In the genomic region with DNA sequence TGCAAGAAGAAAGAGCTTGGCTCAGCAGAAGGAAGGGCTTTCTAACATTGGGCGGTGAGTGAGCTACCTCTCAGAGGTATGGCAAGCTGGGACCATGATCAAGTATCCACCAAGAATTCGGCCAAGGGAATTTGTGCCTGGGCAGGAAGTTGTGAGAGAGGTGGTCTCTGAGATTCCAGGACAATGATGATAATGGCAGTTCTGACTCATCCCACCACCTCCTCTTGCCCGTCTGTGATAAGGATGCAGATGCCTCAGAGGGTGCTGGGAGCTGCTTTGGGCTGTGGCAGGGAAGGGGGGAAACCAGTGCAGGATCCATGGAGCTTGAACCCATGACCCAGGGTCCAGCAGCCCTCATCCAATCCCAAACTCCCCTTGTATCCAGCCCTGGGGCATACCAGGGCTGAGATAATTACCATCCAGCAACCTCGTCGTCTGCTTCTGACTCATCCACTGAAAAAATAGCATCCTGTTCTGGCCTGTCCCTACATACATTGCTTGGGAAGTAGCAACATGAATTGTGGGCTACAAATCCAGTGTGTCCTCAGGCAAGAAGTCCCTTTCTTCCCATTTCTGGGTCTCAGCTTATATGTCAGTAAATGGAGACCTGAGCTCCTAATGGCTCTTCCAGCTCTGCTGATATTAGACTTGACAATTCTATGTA, we compare ENCODE assay signal across 14 cellular contexts. TPM values are rescaled to one million over a fixed set of nuclear protein-coding genes. Genes with fewer than 3 reads are reported as not detected.
DNase-seq lines count a peak whose midpoint lies in the region; ATAC-seq, FAIRE-seq and TF ChIP-seq lines count a peak whose summit lies in the region.
"Had no signal": no experiment of that assay in that cellular context is flagged by ENCODE, and none has a peak within 500 bp of the region (broad histone marks: within the 10 kb centered on the region; RNA-seq: fewer than 3 reads in every experiment).

No MANE protein-coding gene starts in this region.

- peak overlapping the region; percentile 53 for H3K27ac ChIP-seq in KMS-11
- peak overlapping the region; percentile 59 for H3K27ac ChIP-seq in astrocyte (ENCODE audit: low read depth, low read length)
- no peak overlapping the region for H3K27ac ChIP-seq in mesendoderm (ENCODE audit: low read depth, low read length)
- H3K27ac ChIP-seq: lower lobe of right lung had no signal

- H3K79me2 ChIP-seq in KMS-11 (ENCODE audit: insufficient read depth, low read depth) (no peaks in the 10 kb centered on the region), astrocyte (ENCODE audit: insufficient read depth, low read length) (no peaks in the 10 kb centered on the region), mesendoderm (ENCODE audit: control insufficient read depth, insufficient read depth, low read length) (no peaks in the 10 kb centered on the region)

- no peaks in the 10 kb centered on the region for H3K36me3 Mint-ChIP-seq in activated CD4-positive, alpha-beta T cell treated with anti-CD3 and anti-CD28 coated beads for 36 hours (ENCODE audit: low read depth)
- H3K36me3 Mint-ChIP-seq in astrocyte (ENCODE audit: low read depth, unreplicated experiment): peaks cover 4% of the 10 kb centered on the region
- H3K36me3 Mint-ChIP-seq: type B pancreatic cell had no signal

- H3K4me3 ChIP-seq in KMS-11 (IDR thresholded peaks at IDR 0.05; ENCODE audit: insufficient read depth, low read depth, low read length) (no peak overlapping the region), astrocyte (ENCODE audit: insufficient read depth, low read depth, low read length) (no peak overlapping the region), mesendoderm (ENCODE audit: low read length) (no peak overlapping the region)
- H3K4me3 ChIP-seq: lower lobe of right lung had no signal

- no peak overlapping the region for H3K4me3 Mint-ChIP-seq in activated CD4-positive, alpha-beta T cell treated with anti-CD3 and anti-CD28 coated beads for 36 hours
- peak overlapping the region; percentile 66 for H3K4me3 Mint-ChIP-seq in astrocyte (ENCODE audit: unreplicated experiment)
- H3K4me3 Mint-ChIP-seq: type B pancreatic cell had no signal

- TF ChIP-seq CTCF in KMS-11 (conservative IDR thresholded peaks at IDR 0.05; ENCODE audit: low read depth, low read length): no peak
- no peak for TF ChIP-seq CTCF in astrocyte (IDR thresholded peaks at IDR 0.05; ENCODE audit: insufficient read depth, low read depth, low read length)

- no peak overlapping the region for H3K23ac ChIP-seq in mesendoderm (ENCODE audit: low read length)

- WGBS in mesendoderm (ENCODE audit: extremely low coverage, insufficient coverage, low lambda C conversion rate): no CpG with 5 or more reads among the region's 5 CpGs

- no peak for DNase-seq in activated CD4-positive, alpha-beta T cell treated with anti-CD3 and anti-CD28 coated beads for 36 hours
- no peak for DNase-seq in activated CD4-positive, alpha-beta T cell treated with anti-CD3 and anti-CD28 coated beads for 4 hours
- DNase-seq in astrocyte (ENCODE audit: low read depth) (peak; percentile 79), mesendoderm (peak; percentile 93), HuH-7 (ENCODE audit: low spot score) (no peak), posterior vena cava (ENCODE audit: low spot score) (no peak), G401 (ENCODE audit: low spot score) (no peak)
- DNase-seq: lower lobe of right lung, NCI-H2227 treated with DMSO at 0.1 percent for 48 hours had no signal

- CTCF ChIA-PET in activated CD4-positive, alpha-beta T cell treated with anti-CD3 and anti-CD28 coated beads for 36 hours (lab: Charles Lee): interaction anchor here (0.6 to 3.2 kb wide), 22 partner anchors 9 to 214 kb away, joined by 3 to 29 read pairs (median 4); no protein-coding TSS in a partner anchor

- no peaks in the 10 kb centered on the region for H3K27me3 ChIP-seq in KMS-11 (ENCODE audit: insufficient read depth, low read depth)
- H3K27me3 ChIP-seq in astrocyte (ENCODE audit: insufficient read depth, low read length): no peaks in the 10 kb centered on the region
- no peaks in the 10 kb centered on the region for H3K27me3 ChIP-seq in mesendoderm (ENCODE audit: insufficient read depth, low read length, poor library complexity)

- H3K56ac ChIP-seq in mesendoderm (ENCODE audit: low read length): no peak overlapping the region

- H2BK15ac ChIP-seq in mesendoderm (replicated peaks; ENCODE audit: low read depth): no peak overlapping the region

- H4K8ac ChIP-seq in mesendoderm (ENCODE audit: low read depth, low read length): no peak overlapping the region

- H3K4me1 ChIP-seq in KMS-11 (ENCODE audit: low read depth, poor library complexity, severe bottlenecking): peaks cover 6% of the 10 kb centered on the region
- H3K4me1 ChIP-seq in astrocyte (ENCODE audit: insufficient read depth, low read length): peaks cover 14% of the 10 kb centered on the region
- H3K4me1 ChIP-seq in mesendoderm (ENCODE audit: control insufficient read depth, low read depth, low read length): no peaks in the 10 kb centered on the region
- H3K4me1 ChIP-seq: lower lobe of right lung had no signal

- intact Hi-C loops in activated CD4-positive, alpha-beta T cell treated with anti-CD3 and anti-CD28 coated beads for 36 hours (cut with DNase I, micrococcal nuclease): loop anchor here (1.0 to 5.0 kb wide), 2 partner anchors 66 kb away; no protein-coding TSS in a partner anchor
- intact Hi-C loops in posterior vena cava (cut with DNase I): no loop called here

- no peaks in the 10 kb centered on the region for H4K20me1 ChIP-seq in KMS-11 (ENCODE audit: insufficient read depth)
- H4K20me1 ChIP-seq in astrocyte (ENCODE audit: insufficient read depth, low read length): no peaks in the 10 kb centered on the region

- in situ Hi-C loops in G401 (cut with HindIII; ENCODE audit: low sequenced_read_pairs): no loop called here

- peak; percentile 88 for FAIRE-seq in astrocyte (lab: Jason Lieb, UNC)

- POLR2A ChIA-PET in activated CD4-positive, alpha-beta T cell treated with anti-CD3 and anti-CD28 coated beads for 36 hours (lab: Charles Lee): interaction anchor here (0.5 to 1.4 kb wide), 6 partner anchors 9 to 1381 kb away, joined by 3 to 5 read pairs (median 4); no protein-coding TSS in a partner anchor

- peaks cover 10% of the 10 kb centered on the region for H3K27me3 Mint-ChIP-seq in activated CD4-positive, alpha-beta T cell treated with anti-CD3 and anti-CD28 coated beads for 36 hours
- peaks cover 19% of the 10 kb centered on the region for H3K27me3 Mint-ChIP-seq in astrocyte (ENCODE audit: low read depth, unreplicated experiment)

- H2AK5ac ChIP-seq in mesendoderm (ENCODE audit: low read length): no peak overlapping the region

- peak; percentile 44 for ATAC-seq in activated CD4-positive, alpha-beta T cell treated with anti-CD3 and anti-CD28 coated beads for 36 hours

- H3K4ac ChIP-seq in mesendoderm (ENCODE audit: low read depth, low read length): no peak overlapping the region

- H3K9me3 Mint-ChIP-seq in activated CD4-positive, alpha-beta T cell treated with anti-CD3 and anti-CD28 coated beads for 36 hours (ENCODE audit: low read depth): peaks cover 9% of the 10 kb centered on the region
- peaks cover 12% of the 10 kb centered on the region for H3K9me3 Mint-ChIP-seq in astrocyte (ENCODE audit: unreplicated experiment)
- H3K9me3 Mint-ChIP-seq: type B pancreatic cell had no signal

- peaks cover 3% of the 10 kb centered on the region for H3K4me1 Mint-ChIP-seq in activated CD4-positive, alpha-beta T cell treated with anti-CD3 and anti-CD28 coated beads for 36 hours
- H3K4me1 Mint-ChIP-seq in astrocyte (ENCODE audit: low read depth, unreplicated experiment): peaks cover 31% of the 10 kb centered on the region

- H3K18ac ChIP-seq in mesendoderm (ENCODE audit: low read length): no peak overlapping the region

- no peak overlapping the region for H4K5ac ChIP-seq in mesendoderm (ENCODE audit: low read length)

- H3K36me3 ChIP-seq in KMS-11 (ENCODE audit: insufficient read depth): no peaks in the 10 kb centered on the region
- H3K36me3 ChIP-seq in astrocyte (ENCODE audit: insufficient read depth, low read length): no peaks in the 10 kb centered on the region
- no peaks in the 10 kb centered on the region for H3K36me3 ChIP-seq in mesendoderm (ENCODE audit: control insufficient read depth, insufficient read depth, low read length)
- H3K36me3 ChIP-seq: lower lobe of right lung had no signal

- H2AFZ ChIP-seq in KMS-11 (ENCODE audit: low read depth): peak overlapping the region; percentile 50; the same call in 1 of the 2 replicates
- peak overlapping the region; percentile 38 for H2AFZ ChIP-seq in astrocyte (ENCODE audit: low read depth, low read length)

- no peaks in the 10 kb centered on the region for H3K79me1 ChIP-seq in mesendoderm (ENCODE audit: low read length)

- no peak overlapping the region for H2BK120ac ChIP-seq in mesendoderm (ENCODE audit: low read depth, low read length)

- H2BK5ac ChIP-seq in mesendoderm (ENCODE audit: low read length): no peak overlapping the region

- H3K27ac Mint-ChIP-seq in activated CD4-positive, alpha-beta T cell treated with anti-CD3 and anti-CD28 coated beads for 36 hours: no peak overlapping the region
- peak overlapping the region; percentile 94 for H3K27ac Mint-ChIP-seq in astrocyte (ENCODE audit: unreplicated experiment)
- H3K27ac Mint-ChIP-seq: progenitor cell of endocrine pancreas, type B pancreatic cell had no signal

- no peaks in the 10 kb centered on the region for H3K9me3 ChIP-seq in astrocyte (ENCODE audit: insufficient read depth, low read depth, low read length)

- H3K9ac ChIP-seq in KMS-11 (peak overlapping the region; percentile 41; the same call in 1 of the 2 replicates), astrocyte (ENCODE audit: low read length) (peak overlapping the region; percentile 31), mesendoderm (ENCODE audit: low read length) (no peak overlapping the region)

- H3K4me2 ChIP-seq in KMS-11 (peak overlapping the region; percentile 25; the same call in 1 of the 2 replicates), astrocyte (ENCODE audit: low read length) (peak overlapping the region; percentile 27), mesendoderm (ENCODE audit: low read length) (no peak overlapping the region)

RNA-seq across cellular contexts. Expression of gene TGM6, which starts 5.9 kb away (rescaled TPM):
- not detected for total RNA-seq in activated CD4-positive, alpha-beta T cell treated with anti-CD3 and anti-CD28 coated beads for 36 hours
- total RNA-seq in astrocyte (not detected in 2 replicates), posterior vena cava (not detected)
- not detected for polyA plus RNA-seq in mesendoderm (2013, experiment 1 of 2)
- polyA plus RNA-seq in mesendoderm (2013, experiment 2 of 2): not detected
- not detected in 2 replicates for total RNA-seq in G401 (2014; rRNA removed; shearing (Covaris generic))
- total RNA-seq: A673, glomerular endothelial cell, lower lobe of right lung, progenitor cell of endocrine pancreas had no signal

Comparison
In these comparisons a context has a peak if more than half of its experiments do, and no peak if none do; other contexts are left out.
1. DNase-seq: peak in astrocyte (single experiment) and mesendoderm (single experiment); none in activated CD4-positive, alpha-beta T cell treated with anti-CD3 and anti-CD28 coated beads for 36 hours (single experiment), activated CD4-positive, alpha-beta T cell treated with anti-CD3 and anti-CD28 coated beads for 4 hours (0 of 2), HuH-7 (single experiment), posterior vena cava (single experiment) and G401 (single experiment).
2. intact Hi-C loops: an anchor here in activated CD4-positive, alpha-beta T cell treated with anti-CD3 and anti-CD28 coated beads for 36 hours (1.0 to 5.0 kb wide); none called in posterior vena cava.